ENCODE assay signal across 39 cellular contexts in the genomic region with DNA sequence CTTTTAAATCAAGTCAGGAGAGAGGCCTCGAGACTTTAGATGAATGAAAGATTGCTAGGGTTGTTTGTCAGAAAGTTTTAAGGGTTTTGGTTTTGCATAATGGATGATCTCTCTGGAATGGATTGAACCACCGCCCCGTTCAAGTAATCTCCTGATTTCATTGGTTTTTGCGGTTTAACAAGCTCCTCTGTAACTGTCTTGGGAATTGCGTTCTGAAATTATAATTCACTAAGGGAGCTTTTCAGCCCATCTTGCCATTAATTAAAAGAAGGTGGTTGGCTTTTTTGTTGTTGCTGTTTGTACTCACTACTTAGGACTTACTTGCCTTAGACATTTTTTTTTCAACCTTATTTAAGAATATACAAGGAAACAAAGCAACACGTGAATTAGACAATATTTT. TPM values are rescaled to one million over a fixed set of nuclear protein-coding genes. Genes with fewer than 3 reads are reported as not detected.
"Had no signal": no experiment of that assay in that cellular context is flagged by ENCODE, and none has a peak within 500 bp of the region (broad histone marks: within the 10 kb centered on the region; RNA-seq: fewer than 3 reads in every experiment).

No MANE protein-coding gene starts in this region.

- H3K9me3 Mint-ChIP-seq: activated CD4-positive, alpha-beta memory T cell treated with anti-CD3 and anti-CD28 coated beads, Interleukin-2, amount 10 ng/mL, durations not matched to agents 7 days and 5 days; activated CD4-positive, alpha-beta T cell treated with anti-CD3 and anti-CD28 coated beads, Interleukin-2, amount 10 ng/mL, durations not matched to agents 7 days and 5 days; activated naive CD4-positive, alpha-beta T cell treated with anti-CD3 and anti-CD28 coated beads, Interleukin-2, amount 10 ng/mL, durations not matched to agents 7 days and 5 days; activated naive CD4-positive, alpha-beta T cell treated with anti-CD3 and anti-CD28 coated beads, Interleukin-2, amount 50 U/mL, for 24 hours; activated naive CD8-positive, alpha-beta T cell treated with anti-CD3 and anti-CD28 coated beads, Interleukin-2, amount 10 ng/mL, durations not matched to agents 7 days and 5 days; activated naive CD8-positive, alpha-beta T cell treated with anti-CD3 and anti-CD28 coated beads, Interleukin-2, amount 50 U/mL, for 24 hours; activated T-cell treated with anti-CD3 and anti-CD28 coated beads, Interleukin-2, amount 50 U/mL, for 24 hours; activated T-helper 2 cell treated with anti-CD3 and anti-CD28 coated beads, Interferon-gamma antibody, Interleukin-2, Interleukin-4, amounts not matched to agents 10 μg/mL and 5 μg/mL and 100 μg/mL, durations not matched to agents 14 hours and 24 hours and 36 hours; central memory CD8-positive, alpha-beta T cell; T-helper 1 cell treated with Interleukin-12 subunit alpha and Interleukin-12 subunit beta and Interleukin-4 antibody, amounts not matched to agents 30 μg/mL and 1 μg/mL, for 36 hours; T-helper 2 cell treated with Interferon-gamma antibody and Interleukin-4, amounts not matched to agents 5 μg/mL and 100 μg/mL, for 36 hours; WTC11 had no signal

- DNase-seq: activated CD4-positive, alpha-beta memory T cell treated with anti-CD3 and anti-CD28 coated beads, Interleukin-2, amount 10 ng/mL, durations not matched to agents 7 days and 5 days; activated CD4-positive, alpha-beta T cell treated with anti-CD3 and anti-CD28 coated beads for 1 hour; activated CD4-positive, alpha-beta T cell treated with anti-CD3 and anti-CD28 coated beads for 36 hours; activated CD4-positive, alpha-beta T cell treated with anti-CD3 and anti-CD28 coated beads for 48 hours; activated CD4-positive, alpha-beta T cell treated with anti-CD3 and anti-CD28 coated beads, Interleukin-2, amount 10 ng/mL, durations not matched to agents 7 days and 5 days; activated CD4-positive, alpha-beta T cell treated with anti-CD3 and anti-CD28 coated beads, Interleukin-2, amount 50 U/mL, for 48 hours; activated CD4-positive, CD25-positive, alpha-beta regulatory T cell; activated CD8-positive, alpha-beta memory T cell treated with anti-CD3 and anti-CD28 coated beads for 24 hours; activated CD8-positive, alpha-beta memory T cell treated with anti-CD3 and anti-CD28 coated beads, Interleukin-2, amount 10 ng/mL, durations not matched to agents 7 days and 5 days; activated CD8-positive, alpha-beta memory T cell treated with anti-CD3 and anti-CD28 coated beads, Interleukin-2, amount 50 U/mL, for 48 hours; activated CD8-positive, alpha-beta T cell treated with anti-CD3 and anti-CD28 coated beads, Interleukin-2, amount 10 ng/mL, durations not matched to agents 7 days and 5 days; activated effector memory CD4-positive, alpha-beta T cell treated with Interleukin-2 at 50 U/mL for 16 hours; activated gamma-delta T cell; activated naive CD4-positive, alpha-beta T cell treated with anti-CD3 and anti-CD28 coated beads, Interleukin-2, amount 10 ng/mL, durations not matched to agents 7 days and 5 days; activated naive CD4-positive, alpha-beta T cell treated with Interleukin-2 at 50 U/mL for 16 hours; activated naive CD8-positive, alpha-beta T cell treated with anti-CD3 and anti-CD28 coated beads, Interleukin-2, amount 10 ng/mL, durations not matched to agents 7 days and 5 days; activated naive CD8-positive, alpha-beta T cell treated with anti-CD3 and anti-CD28 coated beads, Interleukin-2, amount 50 U/mL, for 24 hours; activated T-cell treated with anti-CD3 and anti-CD28 coated beads, Interleukin-2, amount 50 U/mL, for 24 hours; activated T-cell treated with anti-CD3 and anti-CD28 coated beads, Interleukin-2, amount 50 U/mL, for 48 hours; amygdala; anterior cingulate cortex; caudate nucleus; cerebellar nuclear complex; T-helper 2 cell; T-helper 9 cell; WERI-Rb-1 had no signal

- H3K36me3 Mint-ChIP-seq: activated CD8-positive, alpha-beta memory T cell treated with anti-CD3 and anti-CD28 coated beads, Interleukin-2, amount 10 ng/mL, durations not matched to agents 7 days and 5 days; activated naive CD4-positive, alpha-beta T cell treated with anti-CD3 and anti-CD28 coated beads, Interleukin-2, amount 10 ng/mL, durations not matched to agents 7 days and 5 days; activated naive CD4-positive, alpha-beta T cell treated with anti-CD3 and anti-CD28 coated beads, Interleukin-2, amount 50 U/mL, for 24 hours; activated naive CD8-positive, alpha-beta T cell; activated naive CD8-positive, alpha-beta T cell treated with anti-CD3 and anti-CD28 coated beads, Interleukin-2, amount 10 ng/mL, durations not matched to agents 7 days and 5 days; brain; WTC11 had no signal

- H3K27me3 ChIP-seq: ascending aorta had no signal

- H3K4me3 Mint-ChIP-seq: activated CD4-positive, alpha-beta memory T cell treated with anti-CD3 and anti-CD28 coated beads, Interleukin-2, amount 10 ng/mL, durations not matched to agents 7 days and 5 days; activated CD4-positive, alpha-beta T cell treated with anti-CD3 and anti-CD28 coated beads for 36 hours; activated CD4-positive, alpha-beta T cell treated with anti-CD3 and anti-CD28 coated beads, Interleukin-2, amount 10 ng/mL, durations not matched to agents 7 days and 5 days; activated CD8-positive, alpha-beta memory T cell treated with anti-CD3 and anti-CD28 coated beads, Interleukin-2, amount 10 ng/mL, durations not matched to agents 7 days and 5 days; activated CD8-positive, alpha-beta T cell treated with anti-CD3 and anti-CD28 coated beads, Interleukin-2, amount 10 ng/mL, durations not matched to agents 7 days and 5 days; activated naive CD4-positive, alpha-beta T cell treated with anti-CD3 and anti-CD28 coated beads, Interleukin-2, amount 10 ng/mL, durations not matched to agents 7 days and 5 days; activated naive CD4-positive, alpha-beta T cell treated with anti-CD3 and anti-CD28 coated beads, Interleukin-2, amount 50 U/mL, for 24 hours; activated naive CD8-positive, alpha-beta T cell; activated naive CD8-positive, alpha-beta T cell treated with anti-CD3 and anti-CD28 coated beads, Interleukin-2, amount 10 ng/mL, durations not matched to agents 7 days and 5 days; activated naive CD8-positive, alpha-beta T cell treated with anti-CD3 and anti-CD28 coated beads, Interleukin-2, amount 50 U/mL, for 24 hours; activated T-cell treated with anti-CD3 and anti-CD28 coated beads, Interleukin-2, amount 50 U/mL, for 24 hours; brain; central memory CD8-positive, alpha-beta T cell; T-helper 1 cell treated with Interleukin-12 subunit alpha and Interleukin-12 subunit beta and Interleukin-4 antibody, amounts not matched to agents 30 μg/mL and 1 μg/mL, for 36 hours; T-helper 2 cell treated with Interferon-gamma antibody and Interleukin-4, amounts not matched to agents 5 μg/mL and 100 μg/mL, for 36 hours; WTC11 had no signal

- H3K4me3 ChIP-seq: ascending aorta, cardiac muscle cell had no signal

- H3K4me1 Mint-ChIP-seq: activated CD4-positive, alpha-beta memory T cell treated with anti-CD3 and anti-CD28 coated beads, Interleukin-2, amount 10 ng/mL, durations not matched to agents 7 days and 5 days; activated CD4-positive, alpha-beta T cell treated with anti-CD3 and anti-CD28 coated beads for 36 hours; activated CD4-positive, alpha-beta T cell treated with anti-CD3 and anti-CD28 coated beads, Interleukin-2, amount 10 ng/mL, durations not matched to agents 7 days and 5 days; activated CD8-positive, alpha-beta memory T cell treated with anti-CD3 and anti-CD28 coated beads, Interleukin-2, amount 10 ng/mL, durations not matched to agents 7 days and 5 days; activated naive CD4-positive, alpha-beta T cell treated with anti-CD3 and anti-CD28 coated beads, Interleukin-2, amount 10 ng/mL, durations not matched to agents 7 days and 5 days; activated naive CD4-positive, alpha-beta T cell treated with anti-CD3 and anti-CD28 coated beads, Interleukin-2, amount 50 U/mL, for 24 hours; activated naive CD8-positive, alpha-beta T cell treated with anti-CD3 and anti-CD28 coated beads, Interleukin-2, amount 10 ng/mL, durations not matched to agents 7 days and 5 days; activated naive CD8-positive, alpha-beta T cell treated with anti-CD3 and anti-CD28 coated beads, Interleukin-2, amount 50 U/mL, for 24 hours; brain; central memory CD8-positive, alpha-beta T cell had no signal

- H3K4me1 ChIP-seq: ascending aorta had no signal

- ATAC-seq: activated CD4-positive, alpha-beta T cell treated with anti-CD3 and anti-CD28 coated beads for 36 hours; activated CD4-positive, CD25-positive, alpha-beta regulatory T cell treated with anti-CD3 and anti-CD28 coated beads, Interleukin-2, amount 50 U/mL, for 24 hours; activated CD8-positive, alpha-beta memory T cell treated with anti-CD3 and anti-CD28 coated beads, Interleukin-2, amount 10 ng/mL, durations not matched to agents 7 days and 5 days; activated CD8-positive, alpha-beta T cell treated with anti-CD3 and anti-CD28 coated beads, Interleukin-2, amount 10 ng/mL, durations not matched to agents 7 days and 5 days; activated naive CD8-positive, alpha-beta T cell treated with anti-CD3 and anti-CD28 coated beads, Interleukin-2, amount 50 U/mL, for 24 hours; WTC11 had no signal

- H3K36me3 ChIP-seq: ascending aorta, cardiac muscle cell had no signal

- H3K27ac Mint-ChIP-seq: activated CD4-positive, alpha-beta memory T cell treated with anti-CD3 and anti-CD28 coated beads, Interleukin-2, amount 10 ng/mL, durations not matched to agents 7 days and 5 days; activated CD4-positive, alpha-beta T cell treated with anti-CD3 and anti-CD28 coated beads for 36 hours; activated CD4-positive, alpha-beta T cell treated with anti-CD3 and anti-CD28 coated beads, Interleukin-2, amount 10 ng/mL, durations not matched to agents 7 days and 5 days; activated CD8-positive, alpha-beta memory T cell treated with anti-CD3 and anti-CD28 coated beads, Interleukin-2, amount 10 ng/mL, durations not matched to agents 7 days and 5 days; activated CD8-positive, alpha-beta T cell treated with anti-CD3 and anti-CD28 coated beads, Interleukin-2, amount 10 ng/mL, durations not matched to agents 7 days and 5 days; activated naive CD4-positive, alpha-beta T cell treated with anti-CD3 and anti-CD28 coated beads, Interleukin-2, amount 10 ng/mL, durations not matched to agents 7 days and 5 days; activated naive CD4-positive, alpha-beta T cell treated with anti-CD3 and anti-CD28 coated beads, Interleukin-2, amount 50 U/mL, for 24 hours; activated naive CD8-positive, alpha-beta T cell; activated naive CD8-positive, alpha-beta T cell treated with anti-CD3 and anti-CD28 coated beads, Interleukin-2, amount 10 ng/mL, durations not matched to agents 7 days and 5 days; activated naive CD8-positive, alpha-beta T cell treated with anti-CD3 and anti-CD28 coated beads, Interleukin-2, amount 50 U/mL, for 24 hours; activated T-cell treated with anti-CD3 and anti-CD28 coated beads, Interleukin-2, amount 50 U/mL, for 24 hours; activated T-helper 2 cell treated with anti-CD3 and anti-CD28 coated beads, Interferon-gamma antibody, Interleukin-2, Interleukin-4, amounts not matched to agents 10 μg/mL and 5 μg/mL and 100 μg/mL, durations not matched to agents 14 hours and 24 hours and 36 hours; brain; T-helper 1 cell treated with Interleukin-12 subunit alpha and Interleukin-12 subunit beta and Interleukin-4 antibody, amounts not matched to agents 30 μg/mL and 1 μg/mL, for 36 hours; T-helper 2 cell treated with Interferon-gamma antibody and Interleukin-4, amounts not matched to agents 5 μg/mL and 100 μg/mL, for 36 hours; WTC11 had no signal

- H3K9me3 ChIP-seq: ascending aorta had no signal

- H3K27ac ChIP-seq: ascending aorta, cardiac muscle cell, WERI-Rb-1 had no signal

RNA-seq across cellular contexts. Expression of a gene that starts 8.8 kb away (rescaled TPM):
- total RNA-seq: activated CD4-positive, alpha-beta memory T cell treated with anti-CD3 and anti-CD28 coated beads, Interleukin-2, amount 10 ng/mL, durations not matched to agents 7 days and 5 days; activated CD4-positive, alpha-beta T cell treated with anti-CD3 and anti-CD28 coated beads for 36 hours; activated CD4-positive, alpha-beta T cell treated with anti-CD3 and anti-CD28 coated beads, Interleukin-2, amount 10 ng/mL, durations not matched to agents 7 days and 5 days; activated CD8-positive, alpha-beta memory T cell treated with anti-CD3 and anti-CD28 coated beads, Interleukin-2, amount 10 ng/mL, durations not matched to agents 7 days and 5 days; activated CD8-positive, alpha-beta T cell treated with anti-CD3 and anti-CD28 coated beads, Interleukin-2, amount 10 ng/mL, durations not matched to agents 7 days and 5 days; activated naive CD8-positive, alpha-beta T cell treated with anti-CD3 and anti-CD28 coated beads, Interleukin-2, amount 10 ng/mL, durations not matched to agents 7 days and 5 days; activated T-helper 2 cell treated with anti-CD3 and anti-CD28 coated beads, Interferon-gamma antibody, Interleukin-2, Interleukin-4, amounts not matched to agents 10 μg/mL and 5 μg/mL and 100 μg/mL, durations not matched to agents 14 hours and 24 hours and 36 hours; ascending aorta; bronchial epithelial cell; chondrocyte had no signal
